Comparison of ENCODE assay signal across 1 cellular context in the genomic region with DNA sequence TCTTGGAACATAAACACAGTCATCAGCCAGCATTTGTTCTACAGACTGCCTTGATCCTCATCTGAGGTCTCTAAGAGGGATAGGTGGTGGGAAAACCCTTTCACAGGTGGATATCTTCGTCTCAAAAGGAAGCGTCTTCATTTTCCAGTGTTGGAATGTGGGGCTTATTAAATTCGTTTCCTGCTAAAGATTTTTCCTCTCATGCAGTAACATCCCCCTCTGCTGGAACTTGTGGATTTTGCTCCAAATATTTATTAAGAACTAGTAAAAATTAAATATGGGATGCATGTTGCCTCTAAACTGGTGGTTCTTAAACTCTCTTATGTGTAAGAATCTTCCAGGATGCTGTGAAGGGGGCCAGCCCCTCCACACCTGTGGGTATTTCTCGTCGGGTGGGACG.
TF ChIP-seq lines count a peak whose summit lies in the region.

No MANE protein-coding gene starts in this region.

TF ChIP-seq in SK-N-SH, 30 proteins besides CTCF, POLR2A, EP300 and RAD21 (continued from another document):
- TF ChIP-seq, protein P1, sequence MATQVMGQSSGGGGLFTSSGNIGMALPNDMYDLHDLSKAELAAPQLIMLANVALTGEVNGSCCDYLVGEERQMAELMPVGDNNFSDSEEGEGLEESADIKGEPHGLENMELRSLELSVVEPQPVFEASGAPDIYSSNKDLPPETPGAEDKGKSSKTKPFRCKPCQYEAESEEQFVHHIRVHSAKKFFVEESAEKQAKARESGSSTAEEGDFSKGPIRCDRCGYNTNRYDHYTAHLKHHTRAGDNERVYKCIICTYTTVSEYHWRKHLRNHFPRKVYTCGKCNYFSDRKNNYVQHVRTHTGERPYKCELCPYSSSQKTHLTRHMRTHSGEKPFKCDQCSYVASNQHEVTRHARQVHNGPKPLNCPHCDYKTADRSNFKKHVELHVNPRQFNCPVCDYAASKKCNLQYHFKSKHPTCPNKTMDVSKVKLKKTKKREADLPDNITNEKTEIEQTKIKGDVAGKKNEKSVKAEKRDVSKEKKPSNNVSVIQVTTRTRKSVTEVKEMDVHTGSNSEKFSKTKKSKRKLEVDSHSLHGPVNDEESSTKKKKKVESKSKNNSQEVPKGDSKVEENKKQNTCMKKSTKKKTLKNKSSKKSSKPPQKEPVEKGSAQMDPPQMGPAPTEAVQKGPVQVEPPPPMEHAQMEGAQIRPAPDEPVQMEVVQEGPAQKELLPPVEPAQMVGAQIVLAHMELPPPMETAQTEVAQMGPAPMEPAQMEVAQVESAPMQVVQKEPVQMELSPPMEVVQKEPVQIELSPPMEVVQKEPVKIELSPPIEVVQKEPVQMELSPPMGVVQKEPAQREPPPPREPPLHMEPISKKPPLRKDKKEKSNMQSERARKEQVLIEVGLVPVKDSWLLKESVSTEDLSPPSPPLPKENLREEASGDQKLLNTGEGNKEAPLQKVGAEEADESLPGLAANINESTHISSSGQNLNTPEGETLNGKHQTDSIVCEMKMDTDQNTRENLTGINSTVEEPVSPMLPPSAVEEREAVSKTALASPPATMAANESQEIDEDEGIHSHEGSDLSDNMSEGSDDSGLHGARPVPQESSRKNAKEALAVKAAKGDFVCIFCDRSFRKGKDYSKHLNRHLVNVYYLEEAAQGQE (IDR thresholded peaks at IDR 0.05; ENCODE audit: low read depth, low read length) = no peak
- no peak for TF ChIP-seq SIN3A (IDR thresholded peaks at IDR 0.05; ENCODE audit: borderline replicate concordance, low read depth, low read length)
- TF ChIP-seq FOXM1 (IDR thresholded peaks at IDR 0.05; ENCODE audit: low read depth) = no peak
